16 cellular contexts compared by ENCODE assay signal in genomic region chr1:212504171-212504803, GRCh38.
DNase-seq lines count a peak whose midpoint lies in the region; ATAC-seq, FAIRE-seq and TF ChIP-seq lines count a peak whose summit lies in the region.
"Had no signal": no experiment of that assay in that cellular context is flagged by ENCODE, and none has a peak within 500 bp of the region (broad histone marks: within the 10 kb centered on the region; RNA-seq: fewer than 3 reads in every experiment).

No MANE protein-coding gene starts in this region.

- H3K4me1 ChIP-seq in HEK293 (ENCODE audit: control insufficient read depth, insufficient read depth, low read length) = no peaks in the 10 kb centered on the region
- H3K4me1 ChIP-seq in K562 (replicated peaks in 1 of 2; ENCODE audit: control insufficient read depth in 2 of 2, insufficient read depth in 2 of 2, low read length in 2 of 2) = no peaks in the 10 kb centered on the region

- no peak overlapping the region for H3K4me3 Mint-ChIP-seq in activated T-cell treated with anti-CD3 and anti-CD28 coated beads, Interleukin-2, amount 50 U/mL, for 72 hours
- no peak overlapping the region for H3K4me3 Mint-ChIP-seq in stimulated activated effector memory CD8-positive, alpha-beta T cell treated with anti-CD3 and anti-CD28 coated beads, Interleukin-12 subunit alpha, Interleukin-12 subunit beta, amount 100 ng/mL, for 72 hours
- no peak overlapping the region for H3K4me3 Mint-ChIP-seq in activated CD8-positive, alpha-beta memory T cell treated with anti-CD3 and anti-CD28 coated beads, Interleukin-2, amount 10 ng/mL, durations not matched to agents 7 days and 5 days

- H3K36me3 ChIP-seq in HEK293 (ENCODE audit: control insufficient read depth in 2 of 2, insufficient read depth in 1 of 2, low read length in 2 of 2) = no peaks in the 10 kb centered on the region
- H3K36me3 ChIP-seq in K562 (ENCODE audit: control insufficient read depth, insufficient read depth, low read length) = no peaks in the 10 kb centered on the region

- H3K27ac Mint-ChIP-seq in activated T-cell treated with anti-CD3 and anti-CD28 coated beads, Interleukin-2, amount 50 U/mL, for 72 hours = no peak overlapping the region
- H3K27ac Mint-ChIP-seq in stimulated activated effector memory CD8-positive, alpha-beta T cell treated with anti-CD3 and anti-CD28 coated beads, Interleukin-12 subunit alpha, Interleukin-12 subunit beta, amount 100 ng/mL, for 72 hours = no peak overlapping the region
- no peak overlapping the region for H3K27ac Mint-ChIP-seq in activated CD8-positive, alpha-beta memory T cell treated with anti-CD3 and anti-CD28 coated beads, Interleukin-2, amount 10 ng/mL, durations not matched to agents 7 days and 5 days

- CTCF ChIA-PET in HEK293 (lab: Yijun Ruan, JAX) (interaction anchor here (1.3 kb wide), 1 partner anchor 25 kb away, joined by 3 read pairs; no protein-coding TSS in a partner anchor), K562 (lab: Yijun Ruan, JAX; ENCODE audit: low intra/inter-chr PET ratio) (no interaction called here)
- CTCF ChIA-PET in activated CD8-positive, alpha-beta memory T cell treated with anti-CD3 and anti-CD28 coated beads, Interleukin-2, amount 10 ng/mL, durations not matched to agents 7 days and 5 days (lab: Charles Lee) = interaction anchor here (0.6 kb wide), 1 partner anchor 64 kb away, joined by 3 read pairs; no protein-coding TSS in a partner anchor

- no peak overlapping the region for H3K27ac ChIP-seq in HEK293 (ENCODE audit: extremely low read depth, low read depth, low read length)
- H3K27ac ChIP-seq in K562 (ENCODE audit: extremely low read depth, low read depth, low read length) = no peak overlapping the region
- no peak overlapping the region for H3K27ac ChIP-seq in coronary artery

- peak; percentile 74 to 87 for ATAC-seq in activated T-cell treated with anti-CD3 and anti-CD28 coated beads, Interleukin-2, amount 50 U/mL, for 72 hours (replicated peaks in 1 of 2)
- no peak for ATAC-seq in K562
- peak; percentile 76 for ATAC-seq in stimulated activated effector memory CD8-positive, alpha-beta T cell treated with anti-CD3 and anti-CD28 coated beads, Interleukin-12 subunit alpha, Interleukin-12 subunit beta, amount 100 ng/mL, for 72 hours
- no peak for ATAC-seq in activated CD8-positive, alpha-beta memory T cell treated with anti-CD3 and anti-CD28 coated beads, Interleukin-2, amount 10 ng/mL, durations not matched to agents 7 days and 5 days

- peaks cover 3% of the 10 kb centered on the region for H3K9me1 ChIP-seq in K562 (ENCODE audit: control insufficient read depth, insufficient read depth, low read length)

- H3K9me3 Mint-ChIP-seq in activated T-cell treated with anti-CD3 and anti-CD28 coated beads, Interleukin-2, amount 50 U/mL, for 72 hours = peaks cover 0 to 3% of the 10 kb centered on the region in 2 donors
- no peaks in the 10 kb centered on the region for H3K9me3 Mint-ChIP-seq in stimulated activated effector memory CD8-positive, alpha-beta T cell treated with anti-CD3 and anti-CD28 coated beads, Interleukin-12 subunit alpha, Interleukin-12 subunit beta, amount 100 ng/mL, for 72 hours
- H3K9me3 Mint-ChIP-seq in activated CD8-positive, alpha-beta memory T cell treated with anti-CD3 and anti-CD28 coated beads, Interleukin-2, amount 10 ng/mL, durations not matched to agents 7 days and 5 days (ENCODE audit: low read depth) = no peaks in the 10 kb centered on the region

- intact Hi-C loops in K562 (cut with micrococcal nuclease) = no loop called here

- no peak for TF ChIP-seq POLR2A in K562 (conservative IDR thresholded peaks at IDR 0.05)

- peaks cover 8 to 31% of the 10 kb centered on the region in 2 experiments for H3K27me3 ChIP-seq in K562 (ENCODE audit: control insufficient read depth in 2 of 2, insufficient read depth in 2 of 2, low read length in 2 of 2)

- 0 out of 2 replicates have a peak overlapping the region, but pooled peaks have one; percentile 16 for H2AFZ ChIP-seq in K562 (ENCODE audit: low read depth, low read length)

- in situ Hi-C loops in K562 (cut with MboI) = no loop called here

- no TSS peak for BruUV-seq in K562 (replicated peaks; lab: Mats Ljungman, UMichigan)

- TF ChIP-seq CTCF in HEK293 (tag by site-specific recombination; IDR thresholded peaks at IDR 0.05) (no peak), K562 (IDR thresholded peaks at IDR 0.05 in 2 of 3, conservative IDR thresholded peaks at IDR 0.05 in 1 of 3; ENCODE audit: insufficient read depth in 2 of 3, low read depth in 1 of 3, low read length in 3 of 3) (no peak), coronary artery (IDR thresholded peaks at IDR 0.05) (no peak)

- FAIRE-seq in K562 (lab: Jason Lieb, UNC) = no peak

- H3K4me2 ChIP-seq in K562 (ENCODE audit: insufficient read depth, low read length) = no peak overlapping the region

- peak; percentile 23 for DNase-seq in activated T-cell treated with anti-CD3 and anti-CD28 coated beads, Interleukin-2, amount 50 U/mL, for 72 hours
- DNase-seq in activated T-cell treated with anti-CD3 and anti-CD28 coated beads, Interleukin-2, amount 50 U/mL, for 1 hour = no peak
- DNase-seq in K562 (ENCODE audit: extremely low read depth in 1 of 4, low spot score in 3 of 4) (no peak), coronary artery (ENCODE audit: low spot score) (no peak), Kasumi-1 (lab: John Stamatoyannopoulos, UW) (no peak)
- DNase-seq in stimulated activated effector memory CD8-positive, alpha-beta T cell treated with anti-CD3 and anti-CD28 coated beads, Interleukin-12 subunit alpha, Interleukin-12 subunit beta, amount 100 ng/mL, for 72 hours (ENCODE audit: low spot score in 2 of 2) = no peak
- no peak for DNase-seq in activated CD8-positive, alpha-beta memory T cell treated with anti-CD3 and anti-CD28 coated beads, Interleukin-2, amount 10 ng/mL, durations not matched to agents 7 days and 5 days
- DNase-seq: AML-193, Calu3, DMS79, H7, NCI-H1436, NCI-H2029 treated with DMSO at 0.1 percent for 48 hours, NCI-H524, RPMI8226 had no signal

- no peaks in the 10 kb centered on the region for H3K4me1 Mint-ChIP-seq in activated T-cell treated with anti-CD3 and anti-CD28 coated beads, Interleukin-2, amount 50 U/mL, for 72 hours (ENCODE audit: low read depth)
- no peaks in the 10 kb centered on the region for H3K4me1 Mint-ChIP-seq in stimulated activated effector memory CD8-positive, alpha-beta T cell treated with anti-CD3 and anti-CD28 coated beads, Interleukin-12 subunit alpha, Interleukin-12 subunit beta, amount 100 ng/mL, for 72 hours
- peaks cover 2% of the 10 kb centered on the region for H3K4me1 Mint-ChIP-seq in activated CD8-positive, alpha-beta memory T cell treated with anti-CD3 and anti-CD28 coated beads, Interleukin-2, amount 10 ng/mL, durations not matched to agents 7 days and 5 days

- H4K20me1 ChIP-seq in K562 (replicated peaks; ENCODE audit: control insufficient read depth, insufficient read depth, low read length) = no peaks in the 10 kb centered on the region

- H3K4me3 ChIP-seq in HEK293 (ENCODE audit: low read depth, low read length) (no peak overlapping the region), K562 (no peak overlapping the region), coronary artery (no peak overlapping the region)

- H3K9ac ChIP-seq in K562 (ENCODE audit: insufficient read depth in 1 of 2, low read depth in 2 of 2, low read length in 2 of 2) = no peak overlapping the region

- H3K9me3 ChIP-seq in HEK293 (ENCODE audit: control insufficient read depth, insufficient read depth, low read depth, low read length) (no peaks in the 10 kb centered on the region), K562 (replicated peaks; ENCODE audit: control insufficient read depth, insufficient read depth, low read depth, low read length) (no peaks in the 10 kb centered on the region)

- no peaks in the 10 kb centered on the region for H3K79me2 ChIP-seq in K562 (ENCODE audit: control insufficient read depth, insufficient read depth, low read length)

- no peak for TF ChIP-seq RAD21 in K562 (CRISPR knock-in tag; conservative IDR thresholded peaks at IDR 0.05 in 1 of 2, IDR thresholded peaks at IDR 0.05 in 1 of 2)

- WGBS in K562 (ENCODE audit: insufficient coverage, low coverage, missing lambda C conversion rate) = 1% methylated on average over 4 of the region's 4 CpGs

- POLR2A ChIA-PET in HEK293 (lab: Yijun Ruan, JAX) (no interaction called here), K562 (lab: Yijun Ruan, JAX) (interaction anchor here (1.0 to 1.2 kb wide), 3 partner anchors 11 to 19 kb away, joined by 3 to 4 read pairs (median 4); no protein-coding TSS in a partner anchor)

- H3K27me3 Mint-ChIP-seq in activated T-cell treated with anti-CD3 and anti-CD28 coated beads, Interleukin-2, amount 50 U/mL, for 72 hours (ENCODE audit: low read depth) = peaks cover 15% of the 10 kb centered on the region
- H3K27me3 Mint-ChIP-seq in activated CD8-positive, alpha-beta memory T cell treated with anti-CD3 and anti-CD28 coated beads, Interleukin-2, amount 10 ng/mL, durations not matched to agents 7 days and 5 days = peaks cover 15% of the 10 kb centered on the region

- no peak for TF ChIP-seq EP300 in K562 (IDR thresholded peaks at IDR 0.05; ENCODE audit: low read length)

- no peaks in the 10 kb centered on the region for H3K36me3 Mint-ChIP-seq in activated T-cell treated with anti-CD3 and anti-CD28 coated beads, Interleukin-2, amount 50 U/mL, for 72 hours (ENCODE audit: insufficient read depth in 2 of 2)
- H3K36me3 Mint-ChIP-seq in stimulated activated effector memory CD8-positive, alpha-beta T cell treated with anti-CD3 and anti-CD28 coated beads, Interleukin-12 subunit alpha, Interleukin-12 subunit beta, amount 100 ng/mL, for 72 hours = no peaks in the 10 kb centered on the region
- H3K36me3 Mint-ChIP-seq in activated CD8-positive, alpha-beta memory T cell treated with anti-CD3 and anti-CD28 coated beads, Interleukin-2, amount 10 ng/mL, durations not matched to agents 7 days and 5 days = peaks cover 1% of the 10 kb centered on the region

TF ChIP-seq in HEK293, 187 proteins besides CTCF, POLR2A, EP300 and RAD21 (continues in another document):
- TF ChIP-seq ZBTB20 (tag by site-specific recombination; IDR thresholded peaks at IDR 0.05) = 0 out of 2 replicates have a peak, but pooled peaks have one; percentile 15

TF ChIP-seq in K562, 482 proteins besides CTCF, POLR2A, EP300 and RAD21 (continues in another document):
- TF ChIP-seq NR4A1 (CRISPR knock-in tag; IDR thresholded peaks at IDR 0.05) (no peak), NR4A1 (tag; IDR thresholded peaks at IDR 0.05) (no peak), ZNF280A (IDR thresholded peaks at IDR 0.05; ENCODE audit: low read depth, partially characterized antibody) (no peak)

Comparison
In these comparisons a context has a peak if more than half of its experiments do, and no peak if none do; other contexts are left out.
1. DNase-seq: peak in activated T-cell treated with anti-CD3 and anti-CD28 coated beads, Interleukin-2, amount 50 U/mL, for 72 hours (2 of 2); none in activated T-cell treated with anti-CD3 and anti-CD28 coated beads, Interleukin-2, amount 50 U/mL, for 1 hour (single experiment), K562 (0 of 4), stimulated activated effector memory CD8-positive, alpha-beta T cell treated with anti-CD3 and anti-CD28 coated beads, Interleukin-12 subunit alpha, Interleukin-12 subunit beta, amount 100 ng/mL, for 72 hours (0 of 2), coronary artery (single experiment), activated CD8-positive, alpha-beta memory T cell treated with anti-CD3 and anti-CD28 coated beads, Interleukin-2, amount 10 ng/mL, durations not matched to agents 7 days and 5 days (single experiment) and Kasumi-1 (0 of 2).
2. ATAC-seq: peak in activated T-cell treated with anti-CD3 and anti-CD28 coated beads, Interleukin-2, amount 50 U/mL, for 72 hours (2 of 2) and stimulated activated effector memory CD8-positive, alpha-beta T cell treated with anti-CD3 and anti-CD28 coated beads, Interleukin-12 subunit alpha, Interleukin-12 subunit beta, amount 100 ng/mL, for 72 hours (single experiment); none in K562 (single experiment) and activated CD8-positive, alpha-beta memory T cell treated with anti-CD3 and anti-CD28 coated beads, Interleukin-2, amount 10 ng/mL, durations not matched to agents 7 days and 5 days (single experiment).